In the genomic region with DNA sequence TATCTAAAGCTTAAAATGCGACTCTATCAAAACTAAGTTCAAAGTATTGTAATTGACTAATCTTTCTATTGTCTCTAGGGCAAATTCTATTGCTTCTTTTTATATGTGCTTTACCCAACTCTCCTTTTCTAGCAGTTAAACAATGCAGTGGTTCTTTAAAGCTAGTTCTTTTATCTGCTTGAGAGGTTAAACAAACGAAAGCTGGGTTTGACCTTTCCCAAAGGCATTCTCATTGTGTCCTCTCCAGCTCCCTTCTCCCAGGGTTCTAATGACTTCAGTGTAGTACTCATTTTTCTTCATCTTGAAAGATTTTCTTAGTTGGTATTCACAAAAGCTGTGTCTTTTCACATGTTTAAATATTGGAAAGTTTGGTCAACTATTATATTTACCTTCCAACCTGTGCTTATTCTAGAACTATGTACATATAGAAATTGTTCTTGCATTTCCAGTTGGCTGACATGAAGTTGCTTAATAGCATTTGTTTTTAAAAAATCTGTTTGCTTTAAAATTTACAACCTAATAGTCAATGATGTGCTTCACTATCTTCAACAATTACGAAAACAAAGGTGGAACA, we compare ENCODE assay signal across 9 cellular contexts. TPM values are rescaled to one million over a fixed set of nuclear protein-coding genes. Genes with fewer than 3 reads are reported as not detected.
DNase-seq lines count a peak whose midpoint lies in the region; ATAC-seq and TF ChIP-seq lines count a peak whose summit lies in the region.
"Had no signal": no experiment of that assay in that cellular context is flagged by ENCODE, and none has a peak within 500 bp of the region (broad histone marks: within the 10 kb centered on the region; RNA-seq: fewer than 3 reads in every experiment).

No MANE protein-coding gene starts in this region.

- H3K9ac ChIP-seq in NT2/D1 (ENCODE audit: insufficient read length, low read depth) = no peak overlapping the region

- peaks cover 3% of the 10 kb centered on the region for H3K27me3 ChIP-seq in NT2/D1 (ENCODE audit: insufficient read depth, insufficient read length)
- no peaks in the 10 kb centered on the region for H3K27me3 ChIP-seq in esophagus muscularis mucosa

- no peak for TF ChIP-seq CTCF in esophagus muscularis mucosa (IDR thresholded peaks at IDR 0.05)

- H3K27ac ChIP-seq in esophagus muscularis mucosa (replicated peaks in 1 of 4) = no peak overlapping the region

- H3K27ac Mint-ChIP-seq in T-helper 1 cell treated with Interleukin-12 subunit alpha and Interleukin-12 subunit beta and Interleukin-4 antibody, amounts not matched to agents 30 μg/mL and 1 μg/mL, for 36 hours = no peak overlapping the region

- intact Hi-C loops in esophagus muscularis mucosa (cut with DNase I) = loop anchor here (5.0 to 10.0 kb wide), 3 partner anchors 136 to 1056 kb away; a partner anchor contains a TSS

- no peaks in the 10 kb centered on the region for H3K36me3 ChIP-seq in NT2/D1 (ENCODE audit: insufficient read depth, insufficient read length, low read length)
- no peaks in the 10 kb centered on the region for H3K36me3 ChIP-seq in esophagus muscularis mucosa

- H3K4me3 ChIP-seq in NT2/D1 (ENCODE audit: insufficient read length, low read depth) (peak overlapping the region; percentile 75), esophagus muscularis mucosa (peak overlapping the region; percentile 78 to 88 (median 84))

- H3K9me3 ChIP-seq in NT2/D1 (ENCODE audit: insufficient read depth, low read length) = peaks cover 10% of the 10 kb centered on the region; the same call in 1 of the 2 replicates
- no peaks in the 10 kb centered on the region for H3K9me3 ChIP-seq in esophagus muscularis mucosa

- TF ChIP-seq POLR2A in esophagus muscularis mucosa (IDR thresholded peaks at IDR 0.05; ENCODE audit: low read depth) = no peak

- no peak for TF ChIP-seq EP300 in esophagus muscularis mucosa (IDR thresholded peaks at IDR 0.05)

- no peak for ATAC-seq in GM19467 (IDR thresholded peaks at IDR 0.05; ENCODE audit: unreplicated experiment)

- peaks cover 41% of the 10 kb centered on the region for H3K27me3 Mint-ChIP-seq in T-helper 1 cell treated with Interleukin-12 subunit alpha and Interleukin-12 subunit beta and Interleukin-4 antibody, amounts not matched to agents 30 μg/mL and 1 μg/mL, for 36 hours (ENCODE audit: low read depth)

- no peaks in the 10 kb centered on the region for H3K9me3 Mint-ChIP-seq in T-helper 1 cell treated with Interleukin-12 subunit alpha and Interleukin-12 subunit beta and Interleukin-4 antibody, amounts not matched to agents 30 μg/mL and 1 μg/mL, for 36 hours

- no peak for DNase-seq in T-helper 1 cell
- DNase-seq in NT2/D1 (ENCODE audit: low read depth, low spot score) = no peak
- DNase-seq in esophagus muscularis mucosa (ENCODE audit: extremely low spot score) = no peak
- peak; percentile 9 for DNase-seq in retina
- DNase-seq in Kasumi-1 (lab: John Stamatoyannopoulos, UW) = no peak
- DNase-seq in nucleus accumbens (lab: John Stamatoyannopoulos, UW) = no peak
- DNase-seq: NCI-H774 had no signal

- peaks cover 2% of the 10 kb centered on the region for H3K4me1 ChIP-seq in NT2/D1 (ENCODE audit: insufficient read depth, insufficient read length)
- peaks cover 0 to 27% (median 19%) of the 10 kb centered on the region in 4 donors for H3K4me1 ChIP-seq in esophagus muscularis mucosa

- H3K36me3 Mint-ChIP-seq in T-helper 1 cell treated with Interleukin-12 subunit alpha and Interleukin-12 subunit beta and Interleukin-4 antibody, amounts not matched to agents 30 μg/mL and 1 μg/mL, for 36 hours (ENCODE audit: low read depth) = no peaks in the 10 kb centered on the region

- H3K4me3 Mint-ChIP-seq in T-helper 1 cell treated with Interleukin-12 subunit alpha and Interleukin-12 subunit beta and Interleukin-4 antibody, amounts not matched to agents 30 μg/mL and 1 μg/mL, for 36 hours = peak overlapping the region; percentile 19

- WGBS in esophagus muscularis mucosa = 58% methylated on average over 3 of the region's 3 CpGs

- peaks cover 6% of the 10 kb centered on the region for H3K4me1 Mint-ChIP-seq in T-helper 1 cell treated with Interleukin-12 subunit alpha and Interleukin-12 subunit beta and Interleukin-4 antibody, amounts not matched to agents 30 μg/mL and 1 μg/mL, for 36 hours (ENCODE audit: low read depth)

RNA-seq across cellular contexts. Expression of a gene that starts 1.5 kb away (rescaled TPM):
- 10 to 100 TPM; 16.6 to 19.9 (median 18.4) TPM for total RNA-seq in esophagus muscularis mucosa
